ENCODE assay signal across 8 cellular contexts in genomic region chr12:56688846-56689113, GRCh38.
DNase-seq lines count a peak whose midpoint lies in the region; ATAC-seq and TF ChIP-seq lines count a peak whose summit lies in the region.

No MANE protein-coding gene starts in this region.

- H3K27ac ChIP-seq in HL-60 (replicated peaks) (peak overlapping the region; percentile 99), muscle layer of colon (ENCODE audit: low read depth, low read length) (peak overlapping the region; percentile 98)

- H3K27me3 Mint-ChIP-seq in central memory CD8-positive, alpha-beta T cell = no peaks in the 10 kb centered on the region

- H3K9me3 Mint-ChIP-seq in central memory CD8-positive, alpha-beta T cell = no peaks in the 10 kb centered on the region

- H3K36me3 Mint-ChIP-seq in central memory CD8-positive, alpha-beta T cell (ENCODE audit: insufficient read depth) = peaks cover 42% of the 10 kb centered on the region

- peaks cover 19% of the 10 kb centered on the region for H3K4me1 ChIP-seq in muscle layer of colon (ENCODE audit: insufficient read depth, low read length)

- no peaks in the 10 kb centered on the region for H3K36me3 ChIP-seq in muscle layer of colon (ENCODE audit: insufficient read depth, low read length)

- H3K9me3 ChIP-seq in muscle layer of colon (ENCODE audit: low read length) = no peaks in the 10 kb centered on the region

- peak overlapping the region; percentile 98 for H3K4me3 Mint-ChIP-seq in central memory CD8-positive, alpha-beta T cell

- peaks cover 38% of the 10 kb centered on the region for H3K4me1 Mint-ChIP-seq in central memory CD8-positive, alpha-beta T cell

- H3K27ac Mint-ChIP-seq in central memory CD8-positive, alpha-beta T cell (ENCODE audit: low read depth) = peak overlapping the region; percentile 98

- peak overlapping the region; percentile 67 for H3K9ac ChIP-seq in muscle layer of colon (ENCODE audit: low read length)

- H3K27me3 ChIP-seq in HL-60 (ENCODE audit: insufficient read depth, poor library complexity, severe bottlenecking) (no peaks in the 10 kb centered on the region), muscle layer of colon (ENCODE audit: control insufficient read depth in 1 of 2, insufficient read depth in 2 of 2, low read length in 2 of 2) (no peaks in the 10 kb centered on the region)

- H3K4me3 ChIP-seq in AG09309 (ENCODE audit: control insufficient read depth, low read depth, low read length) (peak overlapping the region; percentile 92), HL-60 (replicated peaks; ENCODE audit: insufficient read depth, low read length) (peak overlapping the region; percentile 48), muscle layer of colon (ENCODE audit: low read depth in 1 of 2, low read length in 2 of 2) (peak overlapping the region; percentile 60 to 82)

- no peak for ATAC-seq in central memory CD8-positive, alpha-beta T cell (replicated peaks; ENCODE audit: extremely low read depth, poor library complexity, severe bottlenecking)
- ATAC-seq in HG02571 (IDR thresholded peaks at IDR 0.05; ENCODE audit: unreplicated experiment) (no peak), GM19035 (IDR thresholded peaks at IDR 0.05; ENCODE audit: unreplicated experiment) (no peak)

- TF ChIP-seq CTCF in AG09309 (IDR thresholded peaks at IDR 0.05; ENCODE audit: control insufficient read depth, insufficient read depth, low read depth, low read length, missing control alignments) (no peak), HL-60 (IDR thresholded peaks at IDR 0.05; ENCODE audit: insufficient read depth, low read length) (no peak)

- DNase-seq in AG09309 (ENCODE audit: low read depth) (no peak), HL-60 (ENCODE audit: low read depth in 1 of 2, low spot score in 1 of 2) (no peak), glomerular visceral epithelial cell (ENCODE audit: extremely low spot score) (no peak), globus pallidus (ENCODE audit: low spot score) (no peak)
- no peak for DNase-seq in central memory CD8-positive, alpha-beta T cell (ENCODE audit: low spot score in 2 of 2)
